ENCODE assay signal across 9 cellular contexts in genomic region chr2:200408428-200409311, GRCh38.
DNase-seq lines count a peak whose midpoint lies in the region; ATAC-seq, FAIRE-seq and TF ChIP-seq lines count a peak whose summit lies in the region.
"Had no signal": no experiment of that assay in that cellular context is flagged by ENCODE, and none has a peak within 500 bp of the region (broad histone marks: within the 10 kb centered on the region; RNA-seq: fewer than 3 reads in every experiment).

No MANE protein-coding gene starts in this region.

- peaks cover 12% of the 10 kb centered on the region for H3F3A ChIP-seq in PC-3 (ENCODE audit: low read length, unreplicated experiment)

- peak overlapping the region; percentile 43 for H3K27ac Mint-ChIP-seq in endothelial cell (ENCODE audit: unreplicated experiment)
- H3K27ac Mint-ChIP-seq in CD8-positive, alpha-beta memory T cell: no peak overlapping the region
- H3K27ac Mint-ChIP-seq: activated naive CD4-positive, alpha-beta T cell treated with anti-CD3 and anti-CD28 coated beads, Interleukin-2, amount 10 ng/mL, durations not matched to agents 7 days and 5 days had no signal

- peaks cover 51% of the 10 kb centered on the region for H3K4me1 Mint-ChIP-seq in endothelial cell (ENCODE audit: unreplicated experiment)
- H3K4me1 Mint-ChIP-seq in CD8-positive, alpha-beta memory T cell: peaks cover 11 to 16% (median 16%) of the 10 kb centered on the region in 3 donors

- no peak for FAIRE-seq in small intestine (lab: Jason Lieb, UNC)

- H3K4me3 ChIP-seq in PC-3 (ENCODE audit: low read length) (peak overlapping the region; percentile 27; the same call in 1 of the 2 replicates), small intestine (ENCODE audit: low read depth in 1 of 2, low read length in 2 of 2) (no peak overlapping the region)
- H3K4me3 ChIP-seq in CD8-positive, alpha-beta memory T cell (ENCODE audit: low read length): no peak overlapping the region

- no TSS peak for BruUV-seq in PC-3 (replicated peaks; lab: Mats Ljungman, UMichigan)

- no peaks in the 10 kb centered on the region for H3K9me2 ChIP-seq in PC-3 (replicated peaks; ENCODE audit: low read length)

- no peaks in the 10 kb centered on the region for H4K20me1 ChIP-seq in PC-3 (ENCODE audit: low read length)

- H3K27ac ChIP-seq in PC-3 (ENCODE audit: low read length) (peak overlapping the region; percentile 99), small intestine (ENCODE audit: low read depth in 1 of 2, low read length in 1 of 2) (peak overlapping the region; percentile 62 to 86)
- H3K27ac ChIP-seq in CD8-positive, alpha-beta memory T cell (ENCODE audit: low read depth, low read length): no peak overlapping the region

- 0 out of 2 replicates have a peak overlapping the region, but pooled peaks have one; percentile 25 for H2AFZ ChIP-seq in PC-3 (ENCODE audit: low read length)

- DNase-seq in NCI-H187 (lab: John Stamatoyannopoulos, UW): peak; percentile 24 to 53
- no peak for DNase-seq in NCI-H187 treated with DMSO at 0.1 percent for 48 hours (lab: John Stamatoyannopoulos, UW)
- DNase-seq in PC-3: peak; percentile 87
- no peak for DNase-seq in endothelial cell (ENCODE audit: low spot score)
- DNase-seq in small intestine: peak; percentile 73
- no peak for DNase-seq in CD8-positive, alpha-beta memory T cell
- DNase-seq in GM20000 (ENCODE audit: low spot score): no peak
- DNase-seq: activated naive CD4-positive, alpha-beta T cell treated with anti-CD3 and anti-CD28 coated beads, Interleukin-2, amount 10 ng/mL, durations not matched to agents 7 days and 5 days had no signal

- ATAC-seq in PC-3 (peak; percentile 27), HG03457 (IDR thresholded peaks at IDR 0.05; ENCODE audit: unreplicated experiment) (no peak)

- H3K4me2 ChIP-seq in PC-3 (ENCODE audit: low read length): peak overlapping the region; percentile 70

- 15 to 64% (median 39%) methylated on average over 19 of the region's 19 CpGs for WGBS in small intestine, 3 donors

- TF ChIP-seq CTCF in PC-3 (conservative IDR thresholded peaks at IDR 0.05; ENCODE audit: low read depth, low read length) (no peak), endothelial cell (IDR thresholded peaks at IDR 0.05; ENCODE audit: unreplicated experiment) (no peak), GM20000 (IDR thresholded peaks at IDR 0.05; ENCODE audit: extremely low read depth, missing control alignments) (no peak)

- H3K4me3 Mint-ChIP-seq in endothelial cell (ENCODE audit: unreplicated experiment): peak overlapping the region; percentile 18
- H3K4me3 Mint-ChIP-seq in CD8-positive, alpha-beta memory T cell: no peak overlapping the region
- H3K4me3 Mint-ChIP-seq: activated naive CD4-positive, alpha-beta T cell treated with anti-CD3 and anti-CD28 coated beads, Interleukin-2, amount 10 ng/mL, durations not matched to agents 7 days and 5 days had no signal

- intact Hi-C loops in PC-3 (cut with micrococcal nuclease): loop anchor here (5.0 kb wide), 2 partner anchors 101 to 431 kb away; partner anchors contain the start of gene SPATS2L

- H3K9ac ChIP-seq in PC-3 (ENCODE audit: low read length): peak overlapping the region; percentile 91

- CTCF ChIA-PET in PC-3 (lab: Charles Lee): no interaction called here
- CTCF ChIA-PET in CD8-positive, alpha-beta memory T cell (lab: Charles Lee): interaction anchor here (0.5 to 1.2 kb wide), 2 partner anchors 76 to 482 kb away, joined by 3 to 4 read pairs; no protein-coding TSS in a partner anchor

- peaks cover 60% of the 10 kb centered on the region for H3K79me2 ChIP-seq in PC-3 (ENCODE audit: low read length)

- H3K9me3 ChIP-seq in PC-3 (ENCODE audit: low read length) (no peaks in the 10 kb centered on the region), small intestine (ENCODE audit: control insufficient read depth, low read depth) (no peaks in the 10 kb centered on the region)
- H3K9me3 ChIP-seq in CD8-positive, alpha-beta memory T cell (ENCODE audit: low read length): no peaks in the 10 kb centered on the region

- POLR2A ChIA-PET in PC-3 (lab: Charles Lee; ENCODE audit: unreplicated experiment): interaction anchor here (0.5 kb wide), 1 partner anchor 433 kb away, joined by 3 read pairs; no protein-coding TSS in a partner anchor
- POLR2A ChIA-PET in CD8-positive, alpha-beta memory T cell (lab: Charles Lee): no interaction called here

- peaks cover 14% of the 10 kb centered on the region for H3K36me3 Mint-ChIP-seq in endothelial cell (ENCODE audit: low read depth, unreplicated experiment)
- H3K36me3 Mint-ChIP-seq in CD8-positive, alpha-beta memory T cell: peaks cover 0 to 4% (median 0%) of the 10 kb centered on the region in 3 donors
- H3K36me3 Mint-ChIP-seq: activated naive CD4-positive, alpha-beta T cell treated with anti-CD3 and anti-CD28 coated beads, Interleukin-2, amount 10 ng/mL, durations not matched to agents 7 days and 5 days had no signal

- H3K27me3 ChIP-seq in PC-3 (ENCODE audit: low read length) (no peaks in the 10 kb centered on the region), small intestine (ENCODE audit: control insufficient read depth in 2 of 2, insufficient read depth in 2 of 2, low read length in 2 of 2) (no peaks in the 10 kb centered on the region)
- no peaks in the 10 kb centered on the region for H3K27me3 ChIP-seq in CD8-positive, alpha-beta memory T cell (ENCODE audit: insufficient read depth, low read length, poor library complexity, severe bottlenecking)

- H3K36me3 ChIP-seq in PC-3 (ENCODE audit: low read depth, low read length): peaks cover 46% of the 10 kb centered on the region
- no peaks in the 10 kb centered on the region for H3K36me3 ChIP-seq in small intestine (ENCODE audit: control insufficient read depth in 2 of 2, insufficient read depth in 2 of 2, low read length in 2 of 2)
- no peaks in the 10 kb centered on the region for H3K36me3 ChIP-seq in CD8-positive, alpha-beta memory T cell (ENCODE audit: insufficient read depth, low read length)

- H3K4me1 ChIP-seq in PC-3 (ENCODE audit: insufficient read depth, low read length) (peaks cover 66% of the 10 kb centered on the region), small intestine (ENCODE audit: control insufficient read depth in 2 of 2, insufficient read depth in 1 of 2, low read depth in 1 of 2, low read length in 1 of 2) (peaks cover 18 to 32% of the 10 kb centered on the region in 2 donors)
- H3K4me1 ChIP-seq in CD8-positive, alpha-beta memory T cell (ENCODE audit: insufficient read depth, low read length): no peaks in the 10 kb centered on the region

- no peaks in the 10 kb centered on the region for H3K9me3 Mint-ChIP-seq in endothelial cell (ENCODE audit: unreplicated experiment)
- no peaks in the 10 kb centered on the region for H3K9me3 Mint-ChIP-seq in CD8-positive, alpha-beta memory T cell
- H3K9me3 Mint-ChIP-seq: activated naive CD4-positive, alpha-beta T cell treated with anti-CD3 and anti-CD28 coated beads, Interleukin-2, amount 10 ng/mL, durations not matched to agents 7 days and 5 days had no signal

- peaks cover 3% of the 10 kb centered on the region for H3K27me3 Mint-ChIP-seq in endothelial cell (ENCODE audit: unreplicated experiment)
- peaks cover 0 to 3% of the 10 kb centered on the region in 2 donors for H3K27me3 Mint-ChIP-seq in CD8-positive, alpha-beta memory T cell
- H3K27me3 Mint-ChIP-seq: activated naive CD4-positive, alpha-beta T cell treated with anti-CD3 and anti-CD28 coated beads, Interleukin-2, amount 10 ng/mL, durations not matched to agents 7 days and 5 days had no signal

Comparison
In these comparisons a context has a peak if more than half of its experiments do, and no peak if none do; other contexts are left out.
1. DNase-seq: peak in NCI-H187 (2 of 2), PC-3 (single experiment) and small intestine (single experiment); none in NCI-H187 treated with DMSO at 0.1 percent for 48 hours (single experiment), endothelial cell (single experiment), CD8-positive, alpha-beta memory T cell (0 of 5) and GM20000 (single experiment).